In the genomic region with DNA sequence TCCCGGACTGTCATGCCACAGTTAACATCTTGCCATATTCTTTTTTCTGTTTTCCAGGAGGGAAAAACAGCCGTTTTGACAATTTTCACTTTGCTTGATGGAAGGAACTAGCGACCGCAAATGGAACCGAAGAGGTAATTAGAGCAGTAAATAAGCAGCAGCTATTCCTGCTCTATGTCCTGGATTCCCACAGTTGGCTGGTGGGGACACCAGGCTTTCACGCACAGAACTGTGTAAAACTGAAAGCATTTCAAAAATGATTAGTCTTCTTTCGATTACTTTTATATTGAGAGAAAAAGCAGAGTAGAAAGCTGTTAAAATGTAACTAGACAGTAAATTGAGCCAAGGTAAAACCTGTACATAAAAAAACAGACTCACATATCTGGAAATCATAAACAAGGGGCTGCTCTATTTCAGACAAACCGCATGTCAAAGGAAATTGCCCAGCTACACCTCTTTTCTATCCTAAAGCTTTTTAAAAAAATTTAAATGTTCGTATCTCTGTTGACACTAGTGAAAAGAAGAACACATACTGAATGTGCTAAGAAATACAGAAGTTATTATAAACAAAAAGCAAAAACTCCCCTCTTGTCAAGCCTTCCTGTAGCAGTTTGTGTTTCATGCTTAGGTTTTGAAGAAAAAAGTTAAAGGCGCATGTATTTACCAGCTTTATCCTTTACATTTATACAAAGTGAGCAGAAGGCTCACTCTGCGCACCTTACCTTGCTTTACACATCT, we compare ENCODE assay signal across 1 cellular context.
TF ChIP-seq lines count a peak whose summit lies in the region.

No MANE protein-coding gene starts in this region.

TF ChIP-seq in WTC11, 78 proteins besides CTCF, POLR2A, EP300 and RAD21 (continued from another document):
- TF ChIP-seq, protein P1, sequence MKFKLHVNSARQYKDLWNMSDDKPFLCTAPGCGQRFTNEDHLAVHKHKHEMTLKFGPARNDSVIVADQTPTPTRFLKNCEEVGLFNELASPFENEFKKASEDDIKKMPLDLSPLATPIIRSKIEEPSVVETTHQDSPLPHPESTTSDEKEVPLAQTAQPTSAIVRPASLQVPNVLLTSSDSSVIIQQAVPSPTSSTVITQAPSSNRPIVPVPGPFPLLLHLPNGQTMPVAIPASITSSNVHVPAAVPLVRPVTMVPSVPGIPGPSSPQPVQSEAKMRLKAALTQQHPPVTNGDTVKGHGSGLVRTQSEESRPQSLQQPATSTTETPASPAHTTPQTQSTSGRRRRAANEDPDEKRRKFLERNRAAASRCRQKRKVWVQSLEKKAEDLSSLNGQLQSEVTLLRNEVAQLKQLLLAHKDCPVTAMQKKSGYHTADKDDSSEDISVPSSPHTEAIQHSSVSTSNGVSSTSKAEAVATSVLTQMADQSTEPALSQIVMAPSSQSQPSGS (CRISPR knock-in tag; IDR thresholded peaks at IDR 0.05; ENCODE audit: borderline replicate concordance, low read depth), result no peak
- TF ChIP-seq, protein P2, sequence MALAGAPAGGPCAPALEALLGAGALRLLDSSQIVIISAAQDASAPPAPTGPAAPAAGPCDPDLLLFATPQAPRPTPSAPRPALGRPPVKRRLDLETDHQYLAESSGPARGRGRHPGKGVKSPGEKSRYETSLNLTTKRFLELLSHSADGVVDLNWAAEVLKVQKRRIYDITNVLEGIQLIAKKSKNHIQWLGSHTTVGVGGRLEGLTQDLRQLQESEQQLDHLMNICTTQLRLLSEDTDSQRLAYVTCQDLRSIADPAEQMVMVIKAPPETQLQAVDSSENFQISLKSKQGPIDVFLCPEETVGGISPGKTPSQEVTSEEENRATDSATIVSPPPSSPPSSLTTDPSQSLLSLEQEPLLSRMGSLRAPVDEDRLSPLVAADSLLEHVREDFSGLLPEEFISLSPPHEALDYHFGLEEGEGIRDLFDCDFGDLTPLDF (CRISPR knock-in tag; IDR thresholded peaks at IDR 0.05), result no peak
- no peak for TF ChIP-seq FOXK1 (CRISPR knock-in tag; IDR thresholded peaks at IDR 0.05)
- no peak for TF ChIP-seq RELA (CRISPR knock-in tag; IDR thresholded peaks at IDR 0.05; ENCODE audit: borderline replicate concordance)
- TF ChIP-seq, protein P3, sequence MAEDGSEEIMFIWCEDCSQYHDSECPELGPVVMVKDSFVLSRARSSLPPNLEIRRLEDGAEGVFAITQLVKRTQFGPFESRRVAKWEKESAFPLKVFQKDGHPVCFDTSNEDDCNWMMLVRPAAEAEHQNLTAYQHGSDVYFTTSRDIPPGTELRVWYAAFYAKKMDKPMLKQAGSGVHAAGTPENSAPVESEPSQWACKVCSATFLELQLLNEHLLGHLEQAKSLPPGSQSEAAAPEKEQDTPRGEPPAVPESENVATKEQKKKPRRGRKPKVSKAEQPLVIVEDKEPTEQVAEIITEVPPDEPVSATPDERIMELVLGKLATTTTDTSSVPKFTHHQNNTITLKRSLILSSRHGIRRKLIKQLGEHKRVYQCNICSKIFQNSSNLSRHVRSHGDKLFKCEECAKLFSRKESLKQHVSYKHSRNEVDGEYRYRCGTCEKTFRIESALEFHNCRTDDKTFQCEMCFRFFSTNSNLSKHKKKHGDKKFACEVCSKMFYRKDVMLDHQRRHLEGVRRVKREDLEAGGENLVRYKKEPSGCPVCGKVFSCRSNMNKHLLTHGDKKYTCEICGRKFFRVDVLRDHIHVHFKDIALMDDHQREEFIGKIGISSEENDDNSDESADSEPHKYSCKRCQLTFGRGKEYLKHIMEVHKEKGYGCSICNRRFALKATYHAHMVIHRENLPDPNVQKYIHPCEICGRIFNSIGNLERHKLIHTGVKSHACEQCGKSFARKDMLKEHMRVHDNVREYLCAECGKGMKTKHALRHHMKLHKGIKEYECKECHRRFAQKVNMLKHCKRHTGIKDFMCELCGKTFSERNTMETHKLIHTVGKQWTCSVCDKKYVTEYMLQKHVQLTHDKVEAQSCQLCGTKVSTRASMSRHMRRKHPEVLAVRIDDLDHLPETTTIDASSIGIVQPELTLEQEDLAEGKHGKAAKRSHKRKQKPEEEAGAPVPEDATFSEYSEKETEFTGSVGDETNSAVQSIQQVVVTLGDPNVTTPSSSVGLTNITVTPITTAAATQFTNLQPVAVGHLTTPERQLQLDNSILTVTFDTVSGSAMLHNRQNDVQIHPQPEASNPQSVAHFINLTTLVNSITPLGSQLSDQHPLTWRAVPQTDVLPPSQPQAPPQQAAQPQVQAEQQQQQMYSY (CRISPR knock-in tag; IDR thresholded peaks at IDR 0.05), result no peak
- TF ChIP-seq, protein P4, sequence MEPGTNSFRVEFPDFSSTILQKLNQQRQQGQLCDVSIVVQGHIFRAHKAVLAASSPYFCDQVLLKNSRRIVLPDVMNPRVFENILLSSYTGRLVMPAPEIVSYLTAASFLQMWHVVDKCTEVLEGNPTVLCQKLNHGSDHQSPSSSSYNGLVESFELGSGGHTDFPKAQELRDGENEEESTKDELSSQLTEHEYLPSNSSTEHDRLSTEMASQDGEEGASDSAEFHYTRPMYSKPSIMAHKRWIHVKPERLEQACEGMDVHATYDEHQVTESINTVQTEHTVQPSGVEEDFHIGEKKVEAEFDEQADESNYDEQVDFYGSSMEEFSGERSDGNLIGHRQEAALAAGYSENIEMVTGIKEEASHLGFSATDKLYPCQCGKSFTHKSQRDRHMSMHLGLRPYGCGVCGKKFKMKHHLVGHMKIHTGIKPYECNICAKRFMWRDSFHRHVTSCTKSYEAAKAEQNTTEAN (CRISPR knock-in tag; IDR thresholded peaks at IDR 0.05), result no peak
- TF ChIP-seq, protein P5, sequence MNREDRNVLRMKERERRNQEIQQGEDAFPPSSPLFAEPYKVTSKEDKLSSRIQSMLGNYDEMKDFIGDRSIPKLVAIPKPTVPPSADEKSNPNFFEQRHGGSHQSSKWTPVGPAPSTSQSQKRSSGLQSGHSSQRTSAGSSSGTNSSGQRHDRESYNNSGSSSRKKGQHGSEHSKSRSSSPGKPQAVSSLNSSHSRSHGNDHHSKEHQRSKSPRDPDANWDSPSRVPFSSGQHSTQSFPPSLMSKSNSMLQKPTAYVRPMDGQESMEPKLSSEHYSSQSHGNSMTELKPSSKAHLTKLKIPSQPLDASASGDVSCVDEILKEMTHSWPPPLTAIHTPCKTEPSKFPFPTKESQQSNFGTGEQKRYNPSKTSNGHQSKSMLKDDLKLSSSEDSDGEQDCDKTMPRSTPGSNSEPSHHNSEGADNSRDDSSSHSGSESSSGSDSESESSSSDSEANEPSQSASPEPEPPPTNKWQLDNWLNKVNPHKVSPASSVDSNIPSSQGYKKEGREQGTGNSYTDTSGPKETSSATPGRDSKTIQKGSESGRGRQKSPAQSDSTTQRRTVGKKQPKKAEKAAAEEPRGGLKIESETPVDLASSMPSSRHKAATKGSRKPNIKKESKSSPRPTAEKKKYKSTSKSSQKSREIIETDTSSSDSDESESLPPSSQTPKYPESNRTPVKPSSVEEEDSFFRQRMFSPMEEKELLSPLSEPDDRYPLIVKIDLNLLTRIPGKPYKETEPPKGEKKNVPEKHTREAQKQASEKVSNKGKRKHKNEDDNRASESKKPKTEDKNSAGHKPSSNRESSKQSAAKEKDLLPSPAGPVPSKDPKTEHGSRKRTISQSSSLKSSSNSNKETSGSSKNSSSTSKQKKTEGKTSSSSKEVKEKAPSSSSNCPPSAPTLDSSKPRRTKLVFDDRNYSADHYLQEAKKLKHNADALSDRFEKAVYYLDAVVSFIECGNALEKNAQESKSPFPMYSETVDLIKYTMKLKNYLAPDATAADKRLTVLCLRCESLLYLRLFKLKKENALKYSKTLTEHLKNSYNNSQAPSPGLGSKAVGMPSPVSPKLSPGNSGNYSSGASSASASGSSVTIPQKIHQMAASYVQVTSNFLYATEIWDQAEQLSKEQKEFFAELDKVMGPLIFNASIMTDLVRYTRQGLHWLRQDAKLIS (CRISPR knock-in tag; IDR thresholded peaks at IDR 0.05; ENCODE audit: borderline replicate concordance), result no peak
- TF ChIP-seq, protein P6, sequence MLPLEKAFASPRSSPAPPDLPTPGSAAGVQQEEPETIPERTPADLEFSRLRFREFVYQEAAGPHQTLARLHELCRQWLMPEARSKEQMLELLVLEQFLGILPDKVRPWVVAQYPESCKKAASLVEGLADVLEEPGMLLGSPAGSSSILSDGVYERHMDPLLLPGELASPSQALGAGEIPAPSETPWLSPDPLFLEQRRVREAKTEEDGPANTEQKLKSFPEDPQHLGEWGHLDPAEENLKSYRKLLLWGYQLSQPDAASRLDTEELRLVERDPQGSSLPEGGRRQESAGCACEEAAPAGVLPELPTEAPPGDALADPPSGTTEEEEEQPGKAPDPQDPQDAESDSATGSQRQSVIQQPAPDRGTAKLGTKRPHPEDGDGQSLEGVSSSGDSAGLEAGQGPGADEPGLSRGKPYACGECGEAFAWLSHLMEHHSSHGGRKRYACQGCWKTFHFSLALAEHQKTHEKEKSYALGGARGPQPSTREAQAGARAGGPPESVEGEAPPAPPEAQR (CRISPR knock-in tag; IDR thresholded peaks at IDR 0.05), result no peak
